ENCODE assay signal across 2 cellular contexts in the genomic region with DNA sequence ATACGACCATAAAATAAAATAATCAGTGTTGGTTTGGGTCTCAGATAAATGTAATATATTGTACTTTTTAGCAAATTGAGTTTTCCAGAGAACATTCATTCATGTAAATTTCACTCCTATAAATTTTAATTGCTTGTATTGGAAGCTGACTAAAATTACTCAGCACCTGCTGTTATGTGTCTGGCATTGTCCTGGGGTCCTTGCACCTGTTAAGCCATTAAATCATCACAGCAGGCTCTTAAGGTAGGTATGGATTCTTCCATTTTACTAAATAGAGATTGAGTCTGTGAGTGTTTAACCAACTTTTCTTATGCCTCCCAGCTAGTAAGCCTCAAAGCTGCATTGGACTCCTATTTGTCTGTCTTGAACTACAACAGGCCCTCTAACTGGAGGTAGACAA.
TF ChIP-seq lines count a peak whose summit lies in the region.

No MANE protein-coding gene starts in this region.

TF ChIP-seq in SK-N-SH, 30 proteins besides CTCF, POLR2A, EP300 and RAD21 (continued from another document):
- TF ChIP-seq, protein P1, sequence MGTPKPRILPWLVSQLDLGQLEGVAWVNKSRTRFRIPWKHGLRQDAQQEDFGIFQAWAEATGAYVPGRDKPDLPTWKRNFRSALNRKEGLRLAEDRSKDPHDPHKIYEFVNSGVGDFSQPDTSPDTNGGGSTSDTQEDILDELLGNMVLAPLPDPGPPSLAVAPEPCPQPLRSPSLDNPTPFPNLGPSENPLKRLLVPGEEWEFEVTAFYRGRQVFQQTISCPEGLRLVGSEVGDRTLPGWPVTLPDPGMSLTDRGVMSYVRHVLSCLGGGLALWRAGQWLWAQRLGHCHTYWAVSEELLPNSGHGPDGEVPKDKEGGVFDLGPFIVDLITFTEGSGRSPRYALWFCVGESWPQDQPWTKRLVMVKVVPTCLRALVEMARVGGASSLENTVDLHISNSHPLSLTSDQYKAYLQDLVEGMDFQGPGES (IDR thresholded peaks at IDR 0.05; ENCODE audit: low read depth, low read length), result no peak
- no peak for TF ChIP-seq NRF1 (IDR thresholded peaks at IDR 0.05; ENCODE audit: low read depth, low read length)
- TF ChIP-seq RXRA (IDR thresholded peaks at IDR 0.05; ENCODE audit: borderline replicate concordance, low read depth), result no peak
- TF ChIP-seq, protein P2, sequence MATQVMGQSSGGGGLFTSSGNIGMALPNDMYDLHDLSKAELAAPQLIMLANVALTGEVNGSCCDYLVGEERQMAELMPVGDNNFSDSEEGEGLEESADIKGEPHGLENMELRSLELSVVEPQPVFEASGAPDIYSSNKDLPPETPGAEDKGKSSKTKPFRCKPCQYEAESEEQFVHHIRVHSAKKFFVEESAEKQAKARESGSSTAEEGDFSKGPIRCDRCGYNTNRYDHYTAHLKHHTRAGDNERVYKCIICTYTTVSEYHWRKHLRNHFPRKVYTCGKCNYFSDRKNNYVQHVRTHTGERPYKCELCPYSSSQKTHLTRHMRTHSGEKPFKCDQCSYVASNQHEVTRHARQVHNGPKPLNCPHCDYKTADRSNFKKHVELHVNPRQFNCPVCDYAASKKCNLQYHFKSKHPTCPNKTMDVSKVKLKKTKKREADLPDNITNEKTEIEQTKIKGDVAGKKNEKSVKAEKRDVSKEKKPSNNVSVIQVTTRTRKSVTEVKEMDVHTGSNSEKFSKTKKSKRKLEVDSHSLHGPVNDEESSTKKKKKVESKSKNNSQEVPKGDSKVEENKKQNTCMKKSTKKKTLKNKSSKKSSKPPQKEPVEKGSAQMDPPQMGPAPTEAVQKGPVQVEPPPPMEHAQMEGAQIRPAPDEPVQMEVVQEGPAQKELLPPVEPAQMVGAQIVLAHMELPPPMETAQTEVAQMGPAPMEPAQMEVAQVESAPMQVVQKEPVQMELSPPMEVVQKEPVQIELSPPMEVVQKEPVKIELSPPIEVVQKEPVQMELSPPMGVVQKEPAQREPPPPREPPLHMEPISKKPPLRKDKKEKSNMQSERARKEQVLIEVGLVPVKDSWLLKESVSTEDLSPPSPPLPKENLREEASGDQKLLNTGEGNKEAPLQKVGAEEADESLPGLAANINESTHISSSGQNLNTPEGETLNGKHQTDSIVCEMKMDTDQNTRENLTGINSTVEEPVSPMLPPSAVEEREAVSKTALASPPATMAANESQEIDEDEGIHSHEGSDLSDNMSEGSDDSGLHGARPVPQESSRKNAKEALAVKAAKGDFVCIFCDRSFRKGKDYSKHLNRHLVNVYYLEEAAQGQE (IDR thresholded peaks at IDR 0.05; ENCODE audit: low read depth, low read length), result no peak
- TF ChIP-seq, protein P3, sequence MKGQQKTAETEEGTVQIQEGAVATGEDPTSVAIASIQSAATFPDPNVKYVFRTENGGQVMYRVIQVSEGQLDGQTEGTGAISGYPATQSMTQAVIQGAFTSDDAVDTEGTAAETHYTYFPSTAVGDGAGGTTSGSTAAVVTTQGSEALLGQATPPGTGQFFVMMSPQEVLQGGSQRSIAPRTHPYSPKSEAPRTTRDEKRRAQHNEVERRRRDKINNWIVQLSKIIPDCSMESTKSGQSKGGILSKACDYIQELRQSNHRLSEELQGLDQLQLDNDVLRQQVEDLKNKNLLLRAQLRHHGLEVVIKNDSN (IDR thresholded peaks at IDR 0.05; ENCODE audit: borderline replicate concordance, low read depth), result no peak
- TF ChIP-seq JUND (IDR thresholded peaks at IDR 0.05), result no peak
- TF ChIP-seq, protein P4, sequence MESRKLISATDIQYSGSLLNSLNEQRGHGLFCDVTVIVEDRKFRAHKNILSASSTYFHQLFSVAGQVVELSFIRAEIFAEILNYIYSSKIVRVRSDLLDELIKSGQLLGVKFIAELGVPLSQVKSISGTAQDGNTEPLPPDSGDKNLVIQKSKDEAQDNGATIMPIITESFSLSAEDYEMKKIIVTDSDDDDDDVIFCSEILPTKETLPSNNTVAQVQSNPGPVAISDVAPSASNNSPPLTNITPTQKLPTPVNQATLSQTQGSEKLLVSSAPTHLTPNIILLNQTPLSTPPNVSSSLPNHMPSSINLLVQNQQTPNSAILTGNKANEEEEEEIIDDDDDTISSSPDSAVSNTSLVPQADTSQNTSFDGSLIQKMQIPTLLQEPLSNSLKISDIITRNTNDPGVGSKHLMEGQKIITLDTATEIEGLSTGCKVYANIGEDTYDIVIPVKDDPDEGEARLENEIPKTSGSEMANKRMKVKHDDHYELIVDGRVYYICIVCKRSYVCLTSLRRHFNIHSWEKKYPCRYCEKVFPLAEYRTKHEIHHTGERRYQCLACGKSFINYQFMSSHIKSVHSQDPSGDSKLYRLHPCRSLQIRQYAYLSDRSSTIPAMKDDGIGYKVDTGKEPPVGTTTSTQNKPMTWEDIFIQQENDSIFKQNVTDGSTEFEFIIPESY (IDR thresholded peaks at IDR 0.05; ENCODE audit: borderline replicate concordance, low read depth), result no peak

TF ChIP-seq in SK-N-SH treated with all-trans-retinoic acid at 6 μM for 48 hours, 23 proteins besides CTCF, POLR2A, EP300 and RAD21 (continued from another document):
- TF ChIP-seq, protein P5, sequence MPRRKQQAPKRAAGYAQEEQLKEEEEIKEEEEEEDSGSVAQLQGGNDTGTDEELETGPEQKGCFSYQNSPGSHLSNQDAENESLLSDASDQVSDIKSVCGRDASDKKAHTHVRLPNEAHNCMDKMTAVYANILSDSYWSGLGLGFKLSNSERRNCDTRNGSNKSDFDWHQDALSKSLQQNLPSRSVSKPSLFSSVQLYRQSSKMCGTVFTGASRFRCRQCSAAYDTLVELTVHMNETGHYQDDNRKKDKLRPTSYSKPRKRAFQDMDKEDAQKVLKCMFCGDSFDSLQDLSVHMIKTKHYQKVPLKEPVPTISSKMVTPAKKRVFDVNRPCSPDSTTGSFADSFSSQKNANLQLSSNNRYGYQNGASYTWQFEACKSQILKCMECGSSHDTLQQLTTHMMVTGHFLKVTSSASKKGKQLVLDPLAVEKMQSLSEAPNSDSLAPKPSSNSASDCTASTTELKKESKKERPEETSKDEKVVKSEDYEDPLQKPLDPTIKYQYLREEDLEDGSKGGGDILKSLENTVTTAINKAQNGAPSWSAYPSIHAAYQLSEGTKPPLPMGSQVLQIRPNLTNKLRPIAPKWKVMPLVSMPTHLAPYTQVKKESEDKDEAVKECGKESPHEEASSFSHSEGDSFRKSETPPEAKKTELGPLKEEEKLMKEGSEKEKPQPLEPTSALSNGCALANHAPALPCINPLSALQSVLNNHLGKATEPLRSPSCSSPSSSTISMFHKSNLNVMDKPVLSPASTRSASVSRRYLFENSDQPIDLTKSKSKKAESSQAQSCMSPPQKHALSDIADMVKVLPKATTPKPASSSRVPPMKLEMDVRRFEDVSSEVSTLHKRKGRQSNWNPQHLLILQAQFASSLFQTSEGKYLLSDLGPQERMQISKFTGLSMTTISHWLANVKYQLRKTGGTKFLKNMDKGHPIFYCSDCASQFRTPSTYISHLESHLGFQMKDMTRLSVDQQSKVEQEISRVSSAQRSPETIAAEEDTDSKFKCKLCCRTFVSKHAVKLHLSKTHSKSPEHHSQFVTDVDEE (CRISPR knock-in tag; IDR thresholded peaks at IDR 0.05), result no peak
- TF ChIP-seq ZFP30 (CRISPR knock-in tag; IDR thresholded peaks at IDR 0.05) (no peak), BACH2 (CRISPR knock-in tag; IDR thresholded peaks at IDR 0.05; ENCODE audit: borderline replicate concordance) (no peak), PPARA (CRISPR knock-in tag; IDR thresholded peaks at IDR 0.05; ENCODE audit: borderline replicate concordance) (no peak), ZNF8 (CRISPR knock-in tag; IDR thresholded peaks at IDR 0.05) (no peak), TCF4 (CRISPR knock-in tag; IDR thresholded peaks at IDR 0.05; ENCODE audit: borderline replicate concordance) (no peak)
- TF ChIP-seq, protein P6, sequence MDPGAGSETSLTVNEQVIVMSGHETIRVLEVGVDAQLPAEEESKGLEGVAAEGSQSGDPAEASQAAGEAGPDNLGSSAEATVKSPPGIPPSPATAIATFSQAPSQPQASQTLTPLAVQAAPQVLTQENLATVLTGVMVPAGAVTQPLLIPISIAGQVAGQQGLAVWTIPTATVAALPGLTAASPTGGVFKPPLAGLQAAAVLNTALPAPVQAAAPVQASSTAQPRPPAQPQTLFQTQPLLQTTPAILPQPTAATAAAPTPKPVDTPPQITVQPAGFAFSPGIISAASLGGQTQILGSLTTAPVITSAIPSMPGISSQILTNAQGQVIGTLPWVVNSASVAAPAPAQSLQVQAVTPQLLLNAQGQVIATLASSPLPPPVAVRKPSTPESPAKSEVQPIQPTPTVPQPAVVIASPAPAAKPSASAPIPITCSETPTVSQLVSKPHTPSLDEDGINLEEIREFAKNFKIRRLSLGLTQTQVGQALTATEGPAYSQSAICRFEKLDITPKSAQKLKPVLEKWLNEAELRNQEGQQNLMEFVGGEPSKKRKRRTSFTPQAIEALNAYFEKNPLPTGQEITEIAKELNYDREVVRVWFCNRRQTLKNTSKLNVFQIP (CRISPR knock-in tag; IDR thresholded peaks at IDR 0.05; ENCODE audit: borderline replicate concordance, low read depth), result no peak
TF ChIP-seq in SK-N-SH treated with all-trans-retinoic acid at 6 μM for 48 hours: peak in this region for 0.
